10 cellular contexts compared by ENCODE assay signal in the genomic region with DNA sequence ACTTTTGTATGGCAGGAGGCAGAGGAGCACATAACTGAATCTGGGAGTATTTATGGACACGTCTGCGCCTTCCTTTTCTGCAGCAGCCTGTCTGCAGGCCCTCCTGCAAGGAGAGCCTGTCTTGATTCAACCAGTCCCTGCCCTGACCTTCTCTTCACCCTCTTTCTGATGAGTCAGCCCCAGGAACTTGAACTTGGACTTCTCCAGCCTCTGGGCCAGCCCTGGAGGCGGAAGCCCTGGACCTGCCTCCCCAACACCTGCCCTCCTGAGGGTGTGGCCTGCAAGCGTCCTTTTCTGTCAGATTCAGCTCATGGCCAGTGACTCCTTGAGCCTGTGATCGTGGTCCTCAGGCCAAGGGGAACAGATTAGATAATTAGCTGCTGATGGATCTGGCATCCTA. TPM values are rescaled to one million over a fixed set of nuclear protein-coding genes. Genes with fewer than 3 reads are reported as not detected.
DNase-seq lines count a peak whose midpoint lies in the region; ATAC-seq, FAIRE-seq and TF ChIP-seq lines count a peak whose summit lies in the region.
"Had no signal": no experiment of that assay in that cellular context is flagged by ENCODE, and none has a peak within 500 bp of the region (broad histone marks: within the 10 kb centered on the region; RNA-seq: fewer than 3 reads in every experiment).

No MANE protein-coding gene starts in this region.

- no peak overlapping the region for H2AFZ ChIP-seq in OCI-LY7 (ENCODE audit: low read length)

- peak; percentile 64 to 73 for ATAC-seq in lower lobe of right lung

- BruUV-seq in OCI-LY7 (replicated peaks; lab: Mats Ljungman, UMichigan), result no TSS peak

- no peak for FAIRE-seq in bronchial epithelial cell (lab: Jason Lieb, UNC)

- no peaks in the 10 kb centered on the region for H3K9me3 ChIP-seq in lower lobe of right lung
- H3K9me3 ChIP-seq in OCI-LY7 (ENCODE audit: low read length), result no peaks in the 10 kb centered on the region

- H3K79me2 ChIP-seq in OCI-LY7 (ENCODE audit: insufficient read depth, low read depth, low read length), result no peaks in the 10 kb centered on the region

- no peak for TF ChIP-seq CTCF in bronchial epithelial cell (IDR thresholded peaks at IDR 0.05; ENCODE audit: insufficient read depth, low read length, severe bottlenecking)
- no peak for TF ChIP-seq CTCF in lower lobe of right lung (IDR thresholded peaks at IDR 0.05)
- no peak for TF ChIP-seq CTCF in OCI-LY7 (conservative IDR thresholded peaks at IDR 0.05; ENCODE audit: low read length)

- no peak overlapping the region for H3K4me2 ChIP-seq in OCI-LY7 (ENCODE audit: low read length)

- no peaks in the 10 kb centered on the region for H3K36me3 ChIP-seq in bronchial epithelial cell (ENCODE audit: control insufficient read depth, insufficient read depth, low read length)
- H3K36me3 ChIP-seq in lower lobe of right lung, result no peaks in the 10 kb centered on the region
- no peaks in the 10 kb centered on the region for H3K36me3 ChIP-seq in OCI-LY7 (ENCODE audit: insufficient read depth, low read length)

- no peak overlapping the region for H3K4me3 ChIP-seq in bronchial epithelial cell (ENCODE audit: low read depth, low read length)
- no peak overlapping the region for H3K4me3 ChIP-seq in lower lobe of right lung
- H3K4me3 ChIP-seq in OCI-LY7 (ENCODE audit: low read depth, low read length, poor library complexity, severe bottlenecking), result no peak overlapping the region

- CTCF ChIA-PET in OCI-LY7 (lab: Charles Lee; ENCODE audit: unreplicated experiment), result no interaction called here

- peak overlapping the region; percentile 18 for H3K27ac ChIP-seq in lower lobe of right lung
- H3K27ac ChIP-seq in OCI-LY7 (ENCODE audit: low read depth, low read length, poor library complexity, severe bottlenecking), result no peak overlapping the region

- DNase-seq in CD1c-positive myeloid dendritic cell (ENCODE audit: extremely low spot score), result peak; percentile 78
- peak; percentile 61 for DNase-seq in NCI-H2196 treated with DMSO at 0.1 percent for 48 hours (lab: John Stamatoyannopoulos, UW; ENCODE audit: unreplicated experiment)
- peak; percentile 81 for DNase-seq in bronchial epithelial cell (ENCODE audit: low read depth)
- peak; percentile 71 for DNase-seq in lower lobe of right lung
- no peak for DNase-seq in OCI-LY7 (ENCODE audit: low spot score)
- no peak for DNase-seq in activated CD4-positive, CD25-positive, alpha-beta regulatory T cell treated with anti-CD3 and anti-CD28 coated beads, Interleukin-2, amount 50 U/mL, for 72 hours
- DNase-seq in DMS 273 treated with DMSO at 0.1 percent for 48 hours (lab: John Stamatoyannopoulos, UW), result no peak
- DNase-seq in islet precursor cell, result no peak
- DNase-seq: DND-41, NCI-H446 had no signal

- H3K27me3 ChIP-seq in bronchial epithelial cell (ENCODE audit: control insufficient read depth, insufficient read depth, low read length) (peaks cover 7% of the 10 kb centered on the region), lower lobe of right lung (ENCODE audit: low read depth) (no peaks in the 10 kb centered on the region)

- H3K9me2 ChIP-seq in OCI-LY7 (ENCODE audit: insufficient read depth, low read length), result no peaks in the 10 kb centered on the region

- H3K4me1 ChIP-seq in lower lobe of right lung (peaks cover 76% of the 10 kb centered on the region), OCI-LY7 (ENCODE audit: insufficient read depth, low read length, poor library complexity, severe bottlenecking) (peaks cover 8% of the 10 kb centered on the region)

- POLR2A ChIA-PET in OCI-LY7 (lab: Charles Lee), result no interaction called here

- H4K20me1 ChIP-seq in OCI-LY7 (ENCODE audit: insufficient read depth, low read length), result no peaks in the 10 kb centered on the region

- intact Hi-C loops in lower lobe of right lung (cut with DNase I), result no loop called here
- intact Hi-C loops in OCI-LY7 (cut with micrococcal nuclease; ENCODE audit: unreplicated experiment), result no loop called here

RNA-seq across cellular contexts. Expression of a gene that starts 20.0 kb away (rescaled TPM):
- total RNA-seq in bronchial epithelial cell, result under 0.01 and 0.13 TPM in 2 replicates
- 7.1 TPM for total RNA-seq in lower lobe of right lung
- not detected in 2 replicates for total RNA-seq in OCI-LY7 (2014; rRNA removed; shearing (Covaris generic))
- total RNA-seq in OCI-LY7 (2022), result not detected in 2 replicates

RNA-seq across cellular contexts. Expression of a gene that starts 52.2 kb away (rescaled TPM):
- under 0.01 and 0.13 TPM in 2 replicates for total RNA-seq in bronchial epithelial cell
- 37.9 TPM for total RNA-seq in lower lobe of right lung
- total RNA-seq in OCI-LY7 (2014; rRNA removed; shearing (Covaris generic)), result 0.19 and 0.23 TPM in 2 replicates
- total RNA-seq in OCI-LY7 (2022), result 0.98 and 1.1 TPM in 2 replicates

Comparison
In these comparisons a context has a peak if more than half of its experiments do, and no peak if none do; other contexts are left out.
1. DNase-seq: peak in CD1c-positive myeloid dendritic cell (single experiment), NCI-H2196 treated with DMSO at 0.1 percent for 48 hours (single experiment), bronchial epithelial cell (single experiment) and lower lobe of right lung (single experiment); none in OCI-LY7 (single experiment), activated CD4-positive, CD25-positive, alpha-beta regulatory T cell treated with anti-CD3 and anti-CD28 coated beads, Interleukin-2, amount 50 U/mL, for 72 hours (single experiment), DMS 273 treated with DMSO at 0.1 percent for 48 hours (single experiment) and islet precursor cell (single experiment).
2. RNA of a gene that starts 52.2 kb away (total RNA-seq): 37.9 TPM in lower lobe of right lung (single experiment); 0.19 to 1.1 TPM in OCI-LY7 and under 0.01 to 0.13 TPM in bronchial epithelial cell; every median in the first group is over 10 times any median in the second.